In genomic region chr2:200540793-200541192, GRCh38 we compare ENCODE assay signal across 39 cellular contexts. TPM values are rescaled to one million over a fixed set of nuclear protein-coding genes. Genes with fewer than 3 reads are reported as not detected.
"Had no signal": no experiment of that assay in that cellular context is flagged by ENCODE, and none has a peak within 500 bp of the region (broad histone marks: within the 10 kb centered on the region; RNA-seq: fewer than 3 reads in every experiment).

No MANE protein-coding gene starts in this region.

- H3K4me1 ChIP-seq: adrenal gland, ascending aorta, body of pancreas, breast epithelium had no signal

- DNase-seq: activated effector memory CD4-positive, alpha-beta T cell treated with anti-CD3 and anti-CD28 coated beads, Interleukin-2, amount 50 U/mL, for 16 hours; activated effector memory CD4-positive, alpha-beta T cell treated with Interleukin-2 at 50 U/mL for 16 hours; activated gamma-delta T cell; activated gamma-delta T cell treated with Interleukin-2 at 50 U/mL for 16 hours; activated naive CD4-positive, alpha-beta T cell; activated naive CD4-positive, alpha-beta T cell treated with anti-CD3 and anti-CD28 coated beads for 36 hours; activated naive CD4-positive, alpha-beta T cell treated with anti-CD3 and anti-CD28 coated beads, Interleukin-2, amount 10 ng/mL, durations not matched to agents 7 days and 5 days; activated naive CD4-positive, alpha-beta T cell treated with anti-CD3 and anti-CD28 coated beads, Interleukin-2, amount 50 U/mL, for 16 hours; activated naive CD4-positive, alpha-beta T cell treated with Interleukin-2 at 50 U/mL for 16 hours; activated naive CD8-positive, alpha-beta T cell treated with anti-CD3 and anti-CD28 coated beads for 36 hours; activated naive CD8-positive, alpha-beta T cell treated with anti-CD3 and anti-CD28 coated beads, Interleukin-2, amount 10 ng/mL, durations not matched to agents 7 days and 5 days; activated naive CD8-positive, alpha-beta T cell treated with anti-CD3 and anti-CD28 coated beads, Interleukin-2, amount 50 U/mL, for 24 hours; activated T-cell treated with anti-CD3 and anti-CD28 coated beads, Interleukin-2, amount 50 U/mL, for 1 hour; activated T-cell treated with anti-CD3 and anti-CD28 coated beads, Interleukin-2, amount 50 U/mL, for 24 hours; activated T-cell treated with anti-CD3 and anti-CD28 coated beads, Interleukin-2, amount 50 U/mL, for 4 hours; activated T-cell treated with anti-CD3 and anti-CD28 coated beads, Interleukin-2, amount 50 U/mL, for 48 hours; activated T-cell treated with anti-CD3 and anti-CD28 coated beads, Interleukin-2, amount 50 U/mL, for 72 hours; adrenal gland; amniotic stem cell; amygdala; anterior cingulate cortex; aorta; body of pancreas; brain microvascular endothelial cell; caudate nucleus; central memory CD4-positive, alpha-beta T cell; cerebellar nuclear complex had no signal

- H3K4me3 Mint-ChIP-seq: activated naive CD4-positive, alpha-beta T cell treated with anti-CD3 and anti-CD28 coated beads for 36 hours; activated naive CD4-positive, alpha-beta T cell treated with anti-CD3 and anti-CD28 coated beads, Interleukin-2, amount 10 ng/mL, durations not matched to agents 7 days and 5 days; activated naive CD4-positive, alpha-beta T cell treated with anti-CD3 and anti-CD28 coated beads, Interleukin-2, amount 50 U/mL, for 24 hours; activated naive CD8-positive, alpha-beta T cell; activated naive CD8-positive, alpha-beta T cell treated with anti-CD3 and anti-CD28 coated beads for 36 hours; activated naive CD8-positive, alpha-beta T cell treated with anti-CD3 and anti-CD28 coated beads, Interleukin-2, amount 10 ng/mL, durations not matched to agents 7 days and 5 days; activated naive CD8-positive, alpha-beta T cell treated with anti-CD3 and anti-CD28 coated beads, Interleukin-2, amount 50 U/mL, for 24 hours; activated T-cell treated with anti-CD3 and anti-CD28 coated beads, Interleukin-2, amount 50 U/mL, for 24 hours; activated T-cell treated with anti-CD3 and anti-CD28 coated beads, Interleukin-2, amount 50 U/mL, for 4 hours; activated T-cell treated with anti-CD3 and anti-CD28 coated beads, Interleukin-2, amount 50 U/mL, for 72 hours; activated T-helper 1 cell treated with anti-CD3 and anti-CD28 coated beads, Interleukin-12 subunit alpha, Interleukin-12 subunit beta, Interleukin-2, Interleukin-4 antibody, amounts not matched to agents 30 ng/mL and 10 ng/mL and 1 ng/mL, durations not matched to agents 14 hours and 24 hours and 36 hours; activated T-helper 17 cell treated with anti-CD3 and anti-CD28 coated beads, Interleukin-2, amount 50 U/mL, for 72 hours; brain; central memory CD8-positive, alpha-beta T cell had no signal

- ATAC-seq: activated naive CD4-positive, alpha-beta T cell treated with anti-CD3 and anti-CD28 coated beads, Interleukin-2, amount 50 U/mL, for 72 hours; activated naive CD8-positive, alpha-beta T cell treated with anti-CD3 and anti-CD28 coated beads, Interleukin-2, amount 50 U/mL, for 24 hours; activated T-cell treated with anti-CD3 and anti-CD28 coated beads, Interleukin-2, amount 50 U/mL, for 4 hours; activated T-cell treated with anti-CD3 and anti-CD28 coated beads, Interleukin-2, amount 50 U/mL, for 72 hours; activated T-helper 17 cell treated with anti-CD3 and anti-CD28 coated beads, Interleukin-2, amount 50 U/mL, for 72 hours; body of pancreas had no signal

- H3K27ac Mint-ChIP-seq: activated naive CD4-positive, alpha-beta T cell treated with anti-CD3 and anti-CD28 coated beads for 36 hours; activated naive CD4-positive, alpha-beta T cell treated with anti-CD3 and anti-CD28 coated beads, Interleukin-2, amount 10 ng/mL, durations not matched to agents 7 days and 5 days; activated naive CD4-positive, alpha-beta T cell treated with anti-CD3 and anti-CD28 coated beads, Interleukin-2, amount 50 U/mL, for 24 hours; activated naive CD4-positive, alpha-beta T cell treated with anti-CD3 and anti-CD28 coated beads, Interleukin-2, amount 50 U/mL, for 72 hours; activated naive CD8-positive, alpha-beta T cell; activated naive CD8-positive, alpha-beta T cell treated with anti-CD3 and anti-CD28 coated beads for 36 hours; activated naive CD8-positive, alpha-beta T cell treated with anti-CD3 and anti-CD28 coated beads, Interleukin-2, amount 10 ng/mL, durations not matched to agents 7 days and 5 days; activated naive CD8-positive, alpha-beta T cell treated with anti-CD3 and anti-CD28 coated beads, Interleukin-2, amount 50 U/mL, for 24 hours; activated T-cell treated with anti-CD3 and anti-CD28 coated beads, Interleukin-2, amount 50 U/mL, for 24 hours; activated T-cell treated with anti-CD3 and anti-CD28 coated beads, Interleukin-2, amount 50 U/mL, for 72 hours; activated T-helper 1 cell treated with anti-CD3 and anti-CD28 coated beads, Interleukin-12 subunit alpha, Interleukin-12 subunit beta, Interleukin-2, Interleukin-4 antibody, amounts not matched to agents 30 ng/mL and 10 ng/mL and 1 ng/mL, durations not matched to agents 14 hours and 24 hours and 36 hours; activated T-helper 17 cell treated with anti-CD3 and anti-CD28 coated beads, Interleukin-2, amount 50 U/mL, for 72 hours; activated T-helper 2 cell treated with anti-CD3 and anti-CD28 coated beads, Interferon-gamma antibody, Interleukin-2, Interleukin-4, amounts not matched to agents 10 μg/mL and 5 μg/mL and 100 μg/mL, durations not matched to agents 14 hours and 24 hours and 36 hours; brain had no signal

- H3K9me3 Mint-ChIP-seq: activated naive CD4-positive, alpha-beta T cell treated with anti-CD3 and anti-CD28 coated beads, Interleukin-2, amount 50 U/mL, for 24 hours; activated naive CD8-positive, alpha-beta T cell treated with anti-CD3 and anti-CD28 coated beads for 36 hours; activated T-cell treated with anti-CD3 and anti-CD28 coated beads, Interleukin-2, amount 50 U/mL, for 24 hours; activated T-helper 17 cell treated with anti-CD3 and anti-CD28 coated beads, Interleukin-2, amount 50 U/mL, for 72 hours; central memory CD8-positive, alpha-beta T cell had no signal

- H3K4me3 ChIP-seq: adrenal gland, ascending aorta, body of pancreas, breast epithelium, cardiac muscle cell had no signal

- H3K9me3 ChIP-seq: ascending aorta, body of pancreas, breast epithelium had no signal

- H3K27me3 ChIP-seq: adrenal gland, ascending aorta, body of pancreas, brain microvascular endothelial cell, breast epithelium, cardiac muscle cell had no signal

- H3K36me3 ChIP-seq: adrenal gland, ascending aorta, brain microvascular endothelial cell, breast epithelium had no signal

- H3K27me3 Mint-ChIP-seq: activated naive CD4-positive, alpha-beta T cell treated with anti-CD3 and anti-CD28 coated beads, Interleukin-2, amount 10 ng/mL, durations not matched to agents 7 days and 5 days; activated naive CD4-positive, alpha-beta T cell treated with anti-CD3 and anti-CD28 coated beads, Interleukin-2, amount 50 U/mL, for 24 hours; activated naive CD8-positive, alpha-beta T cell; activated naive CD8-positive, alpha-beta T cell treated with anti-CD3 and anti-CD28 coated beads for 36 hours; activated naive CD8-positive, alpha-beta T cell treated with anti-CD3 and anti-CD28 coated beads, Interleukin-2, amount 10 ng/mL, durations not matched to agents 7 days and 5 days; activated naive CD8-positive, alpha-beta T cell treated with anti-CD3 and anti-CD28 coated beads, Interleukin-2, amount 50 U/mL, for 24 hours; activated T-cell treated with anti-CD3 and anti-CD28 coated beads, Interleukin-2, amount 50 U/mL, for 24 hours; activated T-helper 17 cell treated with anti-CD3 and anti-CD28 coated beads, Interleukin-2, amount 50 U/mL, for 72 hours; brain; central memory CD8-positive, alpha-beta T cell had no signal

- FAIRE-seq: astrocyte had no signal

- H3K4me1 Mint-ChIP-seq: activated naive CD4-positive, alpha-beta T cell treated with anti-CD3 and anti-CD28 coated beads, Interleukin-2, amount 10 ng/mL, durations not matched to agents 7 days and 5 days; activated naive CD4-positive, alpha-beta T cell treated with anti-CD3 and anti-CD28 coated beads, Interleukin-2, amount 50 U/mL, for 24 hours; activated naive CD8-positive, alpha-beta T cell treated with anti-CD3 and anti-CD28 coated beads for 36 hours; activated naive CD8-positive, alpha-beta T cell treated with anti-CD3 and anti-CD28 coated beads, Interleukin-2, amount 10 ng/mL, durations not matched to agents 7 days and 5 days; activated naive CD8-positive, alpha-beta T cell treated with anti-CD3 and anti-CD28 coated beads, Interleukin-2, amount 50 U/mL, for 24 hours; activated T-helper 17 cell treated with anti-CD3 and anti-CD28 coated beads, Interleukin-2, amount 50 U/mL, for 72 hours; brain; central memory CD8-positive, alpha-beta T cell had no signal

- H3K27ac ChIP-seq: adrenal gland, ascending aorta, body of pancreas, brain microvascular endothelial cell, breast epithelium, cardiac muscle cell had no signal

RNA-seq across cellular contexts. Expression of gene AOX1, which starts 45.0 kb away (rescaled TPM):
- total RNA-seq: activated naive CD8-positive, alpha-beta T cell treated with anti-CD3 and anti-CD28 coated beads, Interleukin-2, amount 10 ng/mL, durations not matched to agents 7 days and 5 days; activated T-helper 2 cell treated with anti-CD3 and anti-CD28 coated beads, Interferon-gamma antibody, Interleukin-2, Interleukin-4, amounts not matched to agents 10 μg/mL and 5 μg/mL and 100 μg/mL, durations not matched to agents 14 hours and 24 hours and 36 hours; cardiac muscle cell had no signal
- polyA plus RNA-seq: cardiac muscle cell had no signal
